2 cellular contexts compared by ENCODE assay signal in the genomic region with DNA sequence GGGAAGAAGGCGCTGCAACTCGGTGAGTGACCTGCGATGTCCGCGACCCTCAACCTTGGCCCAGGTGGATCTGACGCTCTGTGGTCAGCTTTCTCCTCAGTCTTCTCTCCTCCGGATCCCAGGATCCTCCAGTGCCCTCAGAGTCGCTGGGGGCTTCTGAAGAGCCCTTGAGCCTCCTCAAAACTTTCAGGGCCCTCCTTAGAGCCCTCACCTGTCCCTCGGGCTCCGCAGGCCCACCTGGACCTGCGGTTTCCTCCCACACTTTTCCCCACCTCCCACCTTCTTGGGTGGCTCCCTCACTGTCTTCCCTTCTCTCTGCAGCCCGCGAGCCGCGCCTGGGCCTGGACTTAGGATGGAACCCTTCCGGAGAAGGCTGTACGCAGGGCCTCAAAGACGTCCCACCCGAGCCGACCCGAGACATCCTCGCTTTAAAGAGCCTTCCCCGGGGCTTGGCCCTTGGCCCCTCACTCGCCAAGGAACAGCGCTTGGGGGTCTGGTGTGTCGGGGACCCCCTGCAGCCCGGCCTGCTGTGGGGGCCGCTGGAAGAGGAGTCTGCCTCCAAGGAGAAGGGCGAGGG.
A peak's percentile ranks its signal among the peaks of the same experiment; 100 is the strongest.
TF ChIP-seq lines count a peak whose summit lies in the region.

No MANE protein-coding gene starts in this region.

TF ChIP-seq in A549, 52 proteins besides CTCF, POLR2A, EP300 and RAD21 (continued from another document):
- TF ChIP-seq HOXA7 (CRISPR knock-in tag; IDR thresholded peaks at IDR 0.05) (no peak), BHLHE40 (IDR thresholded peaks at IDR 0.05; ENCODE audit: low read depth, low read length) (no peak), NPAS2 (CRISPR knock-in tag; IDR thresholded peaks at IDR 0.05; ENCODE audit: borderline replicate concordance) (no peak), CBX2 (IDR thresholded peaks at IDR 0.05; ENCODE audit: borderline replicate concordance, low read depth) (no peak), MAX (IDR thresholded peaks at IDR 0.05) (no peak), BCL3 (IDR thresholded peaks at IDR 0.05) (0 out of 3 replicates have a peak, but pooled peaks have one; percentile 8), GATA3 (IDR thresholded peaks at IDR 0.05; ENCODE audit: borderline replicate concordance) (no peak), ZNF302 (CRISPR knock-in tag; IDR thresholded peaks at IDR 0.05) (no peak), MAZ (IDR thresholded peaks at IDR 0.05; ENCODE audit: borderline replicate concordance, low read depth, low read length) (no peak), KDM5A (IDR thresholded peaks at IDR 0.05) (peak; percentile 92)

TF ChIP-seq in liver, 16 proteins besides CTCF, POLR2A, EP300 and RAD21 (continued from another document):
- TF ChIP-seq REST (IDR thresholded peaks at IDR 0.05) (no peak), YY1 (IDR thresholded peaks at IDR 0.05) (no peak), FOXA2 (IDR thresholded peaks at IDR 0.05) (no peak), TAF1 (conservative IDR thresholded peaks at IDR 0.05) (no peak), HNF4G (IDR thresholded peaks at IDR 0.05) (no peak), EGR1 (IDR thresholded peaks at IDR 0.05; ENCODE audit: low read depth in 2 of 2) (no peak), JUND (IDR thresholded peaks at IDR 0.05) (no peak), NR2F2 (IDR thresholded peaks at IDR 0.05) (no peak), SP1 (IDR thresholded peaks at IDR 0.05) (no peak), GABPA (IDR thresholded peaks at IDR 0.05 in 1 of 2, conservative IDR thresholded peaks at IDR 0.05 in 1 of 2) (no peak)
- TF ChIP-seq, protein P1, sequence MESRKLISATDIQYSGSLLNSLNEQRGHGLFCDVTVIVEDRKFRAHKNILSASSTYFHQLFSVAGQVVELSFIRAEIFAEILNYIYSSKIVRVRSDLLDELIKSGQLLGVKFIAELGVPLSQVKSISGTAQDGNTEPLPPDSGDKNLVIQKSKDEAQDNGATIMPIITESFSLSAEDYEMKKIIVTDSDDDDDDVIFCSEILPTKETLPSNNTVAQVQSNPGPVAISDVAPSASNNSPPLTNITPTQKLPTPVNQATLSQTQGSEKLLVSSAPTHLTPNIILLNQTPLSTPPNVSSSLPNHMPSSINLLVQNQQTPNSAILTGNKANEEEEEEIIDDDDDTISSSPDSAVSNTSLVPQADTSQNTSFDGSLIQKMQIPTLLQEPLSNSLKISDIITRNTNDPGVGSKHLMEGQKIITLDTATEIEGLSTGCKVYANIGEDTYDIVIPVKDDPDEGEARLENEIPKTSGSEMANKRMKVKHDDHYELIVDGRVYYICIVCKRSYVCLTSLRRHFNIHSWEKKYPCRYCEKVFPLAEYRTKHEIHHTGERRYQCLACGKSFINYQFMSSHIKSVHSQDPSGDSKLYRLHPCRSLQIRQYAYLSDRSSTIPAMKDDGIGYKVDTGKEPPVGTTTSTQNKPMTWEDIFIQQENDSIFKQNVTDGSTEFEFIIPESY (IDR thresholded peaks at IDR 0.05): no peak
